8 cellular contexts compared by ENCODE assay signal in the genomic region with DNA sequence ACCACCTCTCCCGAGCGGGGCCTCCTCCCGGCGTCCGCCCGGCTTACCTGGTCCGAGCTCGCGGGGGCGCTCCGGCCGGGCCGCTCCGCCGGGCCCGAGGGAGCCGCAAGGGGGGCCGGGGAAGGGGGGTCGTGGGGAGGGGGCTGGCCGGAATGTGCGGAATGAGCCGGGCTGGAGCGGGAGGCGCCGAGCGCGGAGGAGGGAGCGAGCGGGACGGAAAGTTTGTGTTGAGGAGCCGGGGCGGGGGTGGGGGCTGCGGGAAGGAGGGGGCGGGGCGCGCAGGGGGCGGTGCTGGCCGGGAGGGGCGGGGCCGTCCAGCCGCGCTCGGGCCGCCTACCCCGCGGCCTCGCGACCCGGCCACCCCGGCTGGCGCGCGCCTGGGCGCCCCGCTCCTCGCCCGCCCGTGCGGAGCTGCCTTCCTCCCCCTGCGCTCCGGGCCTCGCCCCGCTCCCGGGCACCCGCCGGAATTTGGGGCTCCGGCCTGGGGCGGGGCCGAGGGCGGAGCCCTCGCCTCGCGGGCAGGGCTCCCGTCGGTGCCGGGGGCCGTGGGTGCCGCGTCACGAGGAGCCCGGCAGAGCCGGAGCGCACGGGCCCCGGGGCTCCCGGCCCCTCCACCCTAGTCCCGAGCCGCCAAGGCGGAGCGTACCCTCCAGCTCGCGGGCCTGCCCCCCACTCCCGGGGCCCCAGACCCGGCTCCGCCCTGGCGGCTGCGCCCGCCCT. TPM values are rescaled to one million over a fixed set of nuclear protein-coding genes. Genes with fewer than 3 reads are reported as not detected.
A peak's percentile ranks its signal among the peaks of the same experiment; 100 is the strongest.
DNase-seq lines count a peak whose midpoint lies in the region; ATAC-seq and TF ChIP-seq lines count a peak whose summit lies in the region.

A gene (minus strand): TSS at position 229 of the 720 bp plus-strand sequence.

- H3K36me3 ChIP-seq in gastroesophageal sphincter, result no peaks in the 10 kb centered on the region

- peak in 2 of 4 experiments; percentile 13 to 49 for TF ChIP-seq CTCF in gastroesophageal sphincter (IDR thresholded peaks at IDR 0.05)
- TF ChIP-seq CTCF in omental fat pad (IDR thresholded peaks at IDR 0.05), result no peak

- peaks cover 0 to 61% (median 27%) of the 10 kb centered on the region in 3 donors for H3K4me1 ChIP-seq in gastroesophageal sphincter

- peaks cover 3% of the 10 kb centered on the region for H3K27me3 ChIP-seq in gastroesophageal sphincter

- TF ChIP-seq EP300 in gastroesophageal sphincter (IDR thresholded peaks at IDR 0.05), result no peak

- ATAC-seq in GM19324 (IDR thresholded peaks at IDR 0.05; ENCODE audit: low FRiP score, unreplicated experiment) (peak; percentile 33), gastroesophageal sphincter (peak; percentile 70), omental fat pad (ENCODE audit: low FRiP score) (peak; percentile 63), HG03520 (IDR thresholded peaks at IDR 0.05; ENCODE audit: unreplicated experiment) (no peak)

- WGBS in gastroesophageal sphincter (ENCODE audit: low coverage in 1 of 2), 2 donors, result no CpG with 5 or more reads among the region's 98 CpGs

- peak within 1 kb of the TSS; percentile 92 to 100 (median 98) for H3K27ac ChIP-seq in gastroesophageal sphincter

- H3K4me3 ChIP-seq in gastroesophageal sphincter, result peak within 1 kb of the TSS; percentile 77 to 96

- peak; percentile 92 for DNase-seq in AG08395 (ENCODE audit: low spot score)
- peak; percentile 75 for DNase-seq in OCI-M1 (lab: John Stamatoyannopoulos, UW)
- DNase-seq in activated effector memory CD4-positive, alpha-beta T cell treated with anti-CD3 and anti-CD28 coated beads, Interleukin-2, amount 50 U/mL, for 16 hours, result peak; percentile 82
- no peak for DNase-seq in omental fat pad (ENCODE audit: low spot score)
- no peak for DNase-seq in SHP77 (lab: John Stamatoyannopoulos, UW)

- no peaks in the 10 kb centered on the region for H3K9me3 ChIP-seq in gastroesophageal sphincter

- TF ChIP-seq POLR2A in gastroesophageal sphincter (IDR thresholded peaks at IDR 0.05), result peak; percentile 74 to 82

RNA-seq across cellular contexts. Expression of the gene that starts here (rescaled TPM):
- total RNA-seq in gastroesophageal sphincter (100 to 1,000 TPM in 1 of 4 donors, 10 to 100 TPM in 3; 58.3 to 122 (median 72.5) TPM), omental fat pad (10 to 100 TPM in 3 of 4 donors, 1 to 10 TPM in 1; 8.2 to 16.0 (median 14.2) TPM)

Comparison
In these comparisons a context has a peak if more than half of its experiments do, and no peak if none do; other contexts are left out.
1. DNase-seq: peak in AG08395 (single experiment), OCI-M1 (single experiment) and activated effector memory CD4-positive, alpha-beta T cell treated with anti-CD3 and anti-CD28 coated beads, Interleukin-2, amount 50 U/mL, for 16 hours (single experiment); none in omental fat pad (single experiment) and SHP77 (0 of 2).